In the genomic region with DNA sequence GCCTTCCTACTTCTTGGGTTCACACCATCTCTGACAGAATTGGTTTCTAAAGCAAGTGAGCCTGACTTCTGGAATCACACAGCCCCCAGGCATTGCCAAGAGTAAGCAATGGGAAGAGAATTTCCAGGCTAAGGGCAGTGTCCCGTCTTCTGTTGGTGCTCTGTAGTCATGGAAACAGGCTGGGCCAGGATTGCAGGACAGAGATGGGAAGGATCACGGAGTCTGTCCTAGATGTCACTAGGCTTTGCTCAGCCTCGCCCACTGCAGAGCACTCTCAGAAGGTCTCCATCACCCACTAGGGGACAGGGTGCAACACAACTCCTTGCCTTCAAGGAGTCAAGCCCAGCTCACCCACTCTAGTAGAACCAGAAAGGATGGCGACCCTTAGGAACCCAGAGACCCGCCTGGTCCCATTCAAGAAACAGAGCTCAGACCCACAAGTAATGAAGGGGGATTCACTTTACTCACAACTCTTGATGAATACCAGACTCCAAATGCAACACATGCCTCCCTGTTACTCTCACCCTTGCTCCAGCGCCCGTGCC, we compare ENCODE assay signal across 30 cellular contexts. TPM values are rescaled to one million over a fixed set of nuclear protein-coding genes. Genes with fewer than 3 reads are reported as not detected.
"Had no signal": no experiment of that assay in that cellular context is flagged by ENCODE, and none has a peak within 500 bp of the region (broad histone marks: within the 10 kb centered on the region; RNA-seq: fewer than 3 reads in every experiment).

No MANE protein-coding gene starts in this region.

- H3K36me3 Mint-ChIP-seq: activated naive CD4-positive, alpha-beta T cell treated with anti-CD3 and anti-CD28 coated beads, Interleukin-2, amount 50 U/mL, for 72 hours; brain; IgD-negative memory B cell had no signal

- H3K4me1 Mint-ChIP-seq: activated B cell treated with CpG ODN at 0.5 μM for 24 hours; activated CD4-positive, alpha-beta memory T cell treated with anti-CD3 and anti-CD28 coated beads, Interleukin-2, amount 10 ng/mL, durations not matched to agents 7 days and 5 days; activated naive CD8-positive, alpha-beta T cell treated with anti-CD3 and anti-CD28 coated beads, Interleukin-2, amount 50 U/mL, for 24 hours; IgD-negative memory B cell; T-helper 17 cell had no signal

- H3K4me3 Mint-ChIP-seq: activated B cell treated with CpG ODN at 0.5 μM for 24 hours; activated CD4-positive, alpha-beta memory T cell treated with anti-CD3 and anti-CD28 coated beads, Interleukin-2, amount 10 ng/mL, durations not matched to agents 7 days and 5 days; activated naive CD8-positive, alpha-beta T cell treated with anti-CD3 and anti-CD28 coated beads, Interleukin-2, amount 50 U/mL, for 24 hours; brain; IgD-negative memory B cell; T-helper 17 cell had no signal

- H3K9me3 Mint-ChIP-seq: activated B cell treated with CpG ODN at 0.5 μM for 24 hours; activated CD4-positive, alpha-beta memory T cell treated with anti-CD3 and anti-CD28 coated beads, Interleukin-2, amount 10 ng/mL, durations not matched to agents 7 days and 5 days; activated naive CD8-positive, alpha-beta T cell treated with anti-CD3 and anti-CD28 coated beads, Interleukin-2, amount 50 U/mL, for 24 hours had no signal

- ATAC-seq: activated naive CD4-positive, alpha-beta T cell treated with anti-CD3 and anti-CD28 coated beads, Interleukin-2, amount 50 U/mL, for 72 hours; activated naive CD8-positive, alpha-beta T cell treated with anti-CD3 and anti-CD28 coated beads, Interleukin-2, amount 50 U/mL, for 24 hours; T-helper 17 cell had no signal

- DNase-seq: activated B cell treated with CpG ODN at 0.5 μM for 24 hours; activated CD4-positive, alpha-beta memory T cell treated with anti-CD3 and anti-CD28 coated beads, Interleukin-2, amount 10 ng/mL, durations not matched to agents 7 days and 5 days; activated CD4-positive, alpha-beta T cell treated with anti-CD3 and anti-CD28 coated beads, Interleukin-2, amount 50 U/mL, for 1 hour; activated CD8-positive, alpha-beta memory T cell treated with anti-CD3 and anti-CD28 coated beads, Interleukin-2, amount 50 U/mL, for 48 hours; activated effector memory CD4-positive, alpha-beta T cell treated with Interleukin-2 at 50 U/mL for 16 hours; activated naive CD4-positive, alpha-beta T cell treated with Interleukin-2 at 50 U/mL for 16 hours; activated naive CD8-positive, alpha-beta T cell treated with anti-CD3 and anti-CD28 coated beads, Interleukin-2, amount 50 U/mL, for 24 hours; activated T-cell treated with anti-CD3 and anti-CD28 coated beads, Interleukin-2, amount 50 U/mL, for 1 hour; amniotic stem cell; NCI-H1092; NCI-H1417 treated with DMSO at 0.1 percent for 48 hours; NCI-H1694; NCI-H2029; NCI-H2107; NCI-H2171 treated with DMSO at 0.1 percent for 48 hours; NCI-H345; NCI-H510A; NCI-H526 treated with DMSO at 0.1 percent for 48 hours; NCI-H82; SIG-M5; T-helper 17 cell; T-helper 9 cell had no signal

- H3K27ac ChIP-seq: KMS-11 had no signal

- H3K27ac Mint-ChIP-seq: activated B cell treated with CpG ODN at 0.5 μM for 24 hours; activated CD4-positive, alpha-beta memory T cell treated with anti-CD3 and anti-CD28 coated beads, Interleukin-2, amount 10 ng/mL, durations not matched to agents 7 days and 5 days; activated naive CD4-positive, alpha-beta T cell treated with anti-CD3 and anti-CD28 coated beads, Interleukin-2, amount 50 U/mL, for 72 hours; activated naive CD8-positive, alpha-beta T cell treated with anti-CD3 and anti-CD28 coated beads, Interleukin-2, amount 50 U/mL, for 24 hours; brain; IgD-negative memory B cell; T-helper 17 cell had no signal

- H3K27me3 Mint-ChIP-seq: IgD-negative memory B cell had no signal

RNA-seq across cellular contexts. Expression of a gene that starts 48.6 kb away (rescaled TPM):
- total RNA-seq: activated B cell treated with CpG ODN at 0.5 μM for 24 hours; activated CD4-positive, alpha-beta memory T cell treated with anti-CD3 and anti-CD28 coated beads, Interleukin-2, amount 10 ng/mL, durations not matched to agents 7 days and 5 days; activated naive CD4-positive, alpha-beta T cell treated with anti-CD3 and anti-CD28 coated beads, Interleukin-2, amount 50 U/mL, for 72 hours; astrocyte; MCF 10A; OCI-LY7; RPMI7951; T-helper 17 cell had no signal
- polyA plus RNA-seq: IgD-negative memory B cell had no signal
